1 cellular context compared by ENCODE assay signal in the genomic region with DNA sequence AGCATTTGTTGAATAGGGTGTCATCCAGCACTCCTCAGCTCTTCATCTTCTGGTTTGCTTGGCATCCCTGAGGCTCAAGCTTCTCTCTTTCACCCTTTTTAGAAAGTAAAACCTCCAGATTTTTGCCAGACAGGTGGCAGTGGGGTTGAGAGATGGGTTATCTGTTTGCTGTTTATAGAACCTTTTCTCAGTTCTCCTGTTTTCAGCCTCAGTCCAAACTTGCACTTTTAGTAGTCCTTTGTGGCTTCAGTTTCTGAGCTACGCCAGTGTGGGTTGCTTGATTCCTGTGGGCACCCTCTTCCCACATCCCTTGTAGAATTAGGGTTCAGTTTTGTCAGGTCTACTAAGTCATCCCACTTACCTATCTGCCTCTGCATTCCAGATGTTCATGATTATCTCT.
TF ChIP-seq lines count a peak whose summit lies in the region.

No MANE protein-coding gene starts in this region.

TF ChIP-seq in GM12878, 131 proteins besides CTCF, POLR2A, EP300 and RAD21 (continued from another document):
- no peak for TF ChIP-seq ZNF622 (IDR thresholded peaks at IDR 0.05)
- no peak for TF ChIP-seq PML (IDR thresholded peaks at IDR 0.05; ENCODE audit: low read length)
- TF ChIP-seq MTA3 (IDR thresholded peaks at IDR 0.05; ENCODE audit: borderline replicate concordance, low read length): peak; percentile 83; the same call in 1 of the 2 replicates
- peak in 1 of 2 experiments; percentile 31; a peak in 1 of 4 replicates for TF ChIP-seq IKZF2 (IDR thresholded peaks at IDR 0.05)
- peak; percentile 74 for TF ChIP-seq EED (IDR thresholded peaks at IDR 0.05; ENCODE audit: low read depth)
- TF ChIP-seq DPF2 (IDR thresholded peaks at IDR 0.05): 0 out of 2 replicates have a peak, but pooled peaks have one; percentile 16
- no peak for TF ChIP-seq NR2F1 (conservative IDR thresholded peaks at IDR 0.05)
